ENCODE assay signal across 8 cellular contexts in genomic region chr22:26367402-26368245, GRCh38.
DNase-seq lines count a peak whose midpoint lies in the region; ATAC-seq and TF ChIP-seq lines count a peak whose summit lies in the region.

No MANE protein-coding gene starts in this region.

- H3K9me3 ChIP-seq in tibial artery: no peaks in the 10 kb centered on the region

- H3K27me3 ChIP-seq in tibial artery: peaks cover 0 to 21% of the 10 kb centered on the region in 2 donors

- H3K27ac Mint-ChIP-seq in activated CD4-positive, alpha-beta memory T cell treated with anti-CD3 and anti-CD28 coated beads, Interleukin-2, amount 10 ng/mL, durations not matched to agents 7 days and 5 days: no peak overlapping the region
- no peak overlapping the region for H3K27ac Mint-ChIP-seq in effector memory CD8-positive, alpha-beta T cell
- no peak overlapping the region for H3K27ac Mint-ChIP-seq in nephron

- POLR2A ChIA-PET in activated CD4-positive, alpha-beta memory T cell treated with anti-CD3 and anti-CD28 coated beads, Interleukin-2, amount 10 ng/mL, durations not matched to agents 7 days and 5 days (lab: Charles Lee): interaction anchor here (1.1 kb wide), 1 partner anchor 306 kb away, joined by 4 read pairs; no protein-coding TSS in a partner anchor

- DNase-seq in SIG-M5 treated with dmso at 0.1 percent for 504 hours (lab: John Stamatoyannopoulos, UW; ENCODE audit: unreplicated experiment) (peak; percentile 39), SIG-M5 (lab: John Stamatoyannopoulos, UW) (no peak), NCI-H2227 (lab: John Stamatoyannopoulos, UW; ENCODE audit: unreplicated experiment) (peak; percentile 70), tibial artery (no peak)
- DNase-seq in activated CD4-positive, alpha-beta memory T cell treated with anti-CD3 and anti-CD28 coated beads, Interleukin-2, amount 10 ng/mL, durations not matched to agents 7 days and 5 days: peak; percentile 59
- DNase-seq in effector memory CD8-positive, alpha-beta T cell: peak; percentile 57 to 60 (median 59)

- H3K4me3 ChIP-seq in tibial artery: no peak overlapping the region

- ATAC-seq in effector memory CD8-positive, alpha-beta T cell (replicated peaks): peak; percentile 76
- no peak for ATAC-seq in GM19397 (IDR thresholded peaks at IDR 0.05; ENCODE audit: unreplicated experiment)

- peaks cover 20% of the 10 kb centered on the region for H3K27me3 Mint-ChIP-seq in activated CD4-positive, alpha-beta memory T cell treated with anti-CD3 and anti-CD28 coated beads, Interleukin-2, amount 10 ng/mL, durations not matched to agents 7 days and 5 days
- peaks cover 26 to 39% of the 10 kb centered on the region in 2 donors for H3K27me3 Mint-ChIP-seq in effector memory CD8-positive, alpha-beta T cell
- H3K27me3 Mint-ChIP-seq in nephron (ENCODE audit: low read depth): peaks cover 16% of the 10 kb centered on the region

- no peaks in the 10 kb centered on the region for H3K36me3 Mint-ChIP-seq in activated CD4-positive, alpha-beta memory T cell treated with anti-CD3 and anti-CD28 coated beads, Interleukin-2, amount 10 ng/mL, durations not matched to agents 7 days and 5 days (ENCODE audit: low read depth)
- H3K36me3 Mint-ChIP-seq in effector memory CD8-positive, alpha-beta T cell (ENCODE audit: insufficient read depth): no peaks in the 10 kb centered on the region
- no peaks in the 10 kb centered on the region for H3K36me3 Mint-ChIP-seq in nephron (ENCODE audit: low read depth)

- no peaks in the 10 kb centered on the region for H3K4me1 ChIP-seq in tibial artery

- H3K27ac ChIP-seq in tibial artery: no peak overlapping the region

- no peaks in the 10 kb centered on the region for H3K4me1 Mint-ChIP-seq in activated CD4-positive, alpha-beta memory T cell treated with anti-CD3 and anti-CD28 coated beads, Interleukin-2, amount 10 ng/mL, durations not matched to agents 7 days and 5 days
- H3K4me1 Mint-ChIP-seq in effector memory CD8-positive, alpha-beta T cell (ENCODE audit: low read depth in 2 of 2): peaks cover 2 to 3% of the 10 kb centered on the region in 2 donors
- no peaks in the 10 kb centered on the region for H3K4me1 Mint-ChIP-seq in nephron

- intact Hi-C loops in tibial artery (cut with DNase I; ENCODE audit: low total_unique reads): no loop called here

- CTCF ChIA-PET in activated CD4-positive, alpha-beta memory T cell treated with anti-CD3 and anti-CD28 coated beads, Interleukin-2, amount 10 ng/mL, durations not matched to agents 7 days and 5 days (lab: Charles Lee): interaction anchor here (0.7 to 5.5 kb wide), 11 partner anchors 10 to 476 kb away, joined by 3 to 79 read pairs (median 4); no protein-coding TSS in a partner anchor

- H3K9me3 Mint-ChIP-seq in activated CD4-positive, alpha-beta memory T cell treated with anti-CD3 and anti-CD28 coated beads, Interleukin-2, amount 10 ng/mL, durations not matched to agents 7 days and 5 days: no peaks in the 10 kb centered on the region
- no peaks in the 10 kb centered on the region for H3K9me3 Mint-ChIP-seq in effector memory CD8-positive, alpha-beta T cell
- H3K9me3 Mint-ChIP-seq in nephron: no peaks in the 10 kb centered on the region

- TF ChIP-seq CTCF in nephron (IDR thresholded peaks at IDR 0.05; ENCODE audit: unreplicated experiment in 3 of 3) (peak; percentile 70 to 74 (median 71)), tibial artery (IDR thresholded peaks at IDR 0.05) (peak; percentile 43 to 65)

- no peaks in the 10 kb centered on the region for H3K36me3 ChIP-seq in tibial artery

- H3K4me3 Mint-ChIP-seq in activated CD4-positive, alpha-beta memory T cell treated with anti-CD3 and anti-CD28 coated beads, Interleukin-2, amount 10 ng/mL, durations not matched to agents 7 days and 5 days: no peak overlapping the region
- no peak overlapping the region for H3K4me3 Mint-ChIP-seq in effector memory CD8-positive, alpha-beta T cell
- no peak overlapping the region for H3K4me3 Mint-ChIP-seq in nephron

Comparison
In these comparisons a context has a peak if more than half of its experiments do, and no peak if none do; other contexts are left out.
1. DNase-seq: peak in SIG-M5 treated with dmso at 0.1 percent for 504 hours (single experiment), NCI-H2227 (single experiment), activated CD4-positive, alpha-beta memory T cell treated with anti-CD3 and anti-CD28 coated beads, Interleukin-2, amount 10 ng/mL, durations not matched to agents 7 days and 5 days (single experiment) and effector memory CD8-positive, alpha-beta T cell (3 of 3); none in SIG-M5 (single experiment) and tibial artery (0 of 2).